9 cellular contexts compared by ENCODE assay signal in the genomic region with DNA sequence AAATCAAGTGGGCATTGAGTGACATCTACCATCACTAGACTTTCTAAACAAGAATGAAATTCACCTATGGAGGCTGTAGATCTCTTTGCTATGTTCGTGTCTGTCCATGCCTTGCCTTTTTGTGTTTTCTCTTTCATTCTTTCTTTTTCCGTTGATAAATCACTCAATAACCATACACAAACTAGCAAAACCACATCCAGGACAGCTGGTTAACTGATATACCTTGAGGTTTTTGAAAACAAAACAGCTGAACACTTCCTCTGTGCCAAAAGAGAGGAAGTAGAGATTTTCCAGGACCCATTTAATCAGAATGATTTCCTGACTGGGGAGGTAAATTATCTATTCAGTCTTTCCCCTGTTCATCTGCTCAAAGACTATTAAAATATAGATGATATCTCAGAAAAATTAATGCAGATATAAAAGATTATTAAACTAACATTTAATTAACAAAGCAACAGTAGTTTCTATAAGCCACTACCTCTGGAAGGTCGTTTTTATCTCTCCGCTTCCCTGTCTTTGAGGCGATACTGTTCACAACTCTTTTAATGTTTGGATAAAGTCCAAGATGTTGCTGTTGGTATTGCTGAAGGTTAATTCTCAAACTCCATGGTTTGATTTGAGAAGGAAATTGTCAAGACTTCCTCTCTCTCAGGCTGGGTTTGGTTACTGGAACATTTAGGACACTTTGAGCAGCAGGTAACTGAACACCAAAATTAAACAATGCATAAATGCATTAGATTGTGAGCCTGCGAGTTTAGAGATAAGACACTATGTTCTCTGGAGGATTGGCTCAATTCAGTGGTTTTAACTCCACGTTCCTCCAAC. TPM values are rescaled to one million over a fixed set of nuclear protein-coding genes. Genes with fewer than 3 reads are reported as not detected.
DNase-seq lines count a peak whose midpoint lies in the region; ATAC-seq and TF ChIP-seq lines count a peak whose summit lies in the region.
"Had no signal": no experiment of that assay in that cellular context is flagged by ENCODE, and none has a peak within 500 bp of the region (broad histone marks: within the 10 kb centered on the region; RNA-seq: fewer than 3 reads in every experiment).

No MANE protein-coding gene starts in this region.

- H3K4me3 ChIP-seq in dorsolateral prefrontal cortex: no peak overlapping the region

- DNase-seq in immature natural killer cell (no peak), NCI-H526 (lab: John Stamatoyannopoulos, UW) (no peak), ecto neural progenitor cell (ENCODE audit: low spot score) (no peak), dorsolateral prefrontal cortex (no peak), putamen (ENCODE audit: low spot score) (no peak)

- H3K4me1 Mint-ChIP-seq in immature natural killer cell: peaks cover 4 to 16% of the 10 kb centered on the region in 2 donors

- no peak overlapping the region for H3K27ac ChIP-seq in dorsolateral prefrontal cortex

- ATAC-seq in GM18520 (IDR thresholded peaks at IDR 0.05; ENCODE audit: unreplicated experiment) (peak; percentile 55), GM21619 (IDR thresholded peaks at IDR 0.05; ENCODE audit: unreplicated experiment) (peak; percentile 72), HG03575 (IDR thresholded peaks at IDR 0.05; ENCODE audit: extremely low read depth, insufficient number of reproducible peaks, low FRiP score, unreplicated experiment) (peak; percentile 48)

- peaks cover 0 to 2% (median 0%) of the 10 kb centered on the region in 6 donors for H3K9me3 Mint-ChIP-seq in immature natural killer cell

- no peak overlapping the region for H3K27ac Mint-ChIP-seq in immature natural killer cell

- H3K27me3 ChIP-seq in dorsolateral prefrontal cortex: no peaks in the 10 kb centered on the region

- H3K36me3 Mint-ChIP-seq in immature natural killer cell: no peaks in the 10 kb centered on the region

- peaks cover 0 to 7% (median 1%) of the 10 kb centered on the region in 3 donors for H3K27me3 Mint-ChIP-seq in immature natural killer cell (ENCODE audit: low read depth in 3 of 3)

- H3K4me3 Mint-ChIP-seq in immature natural killer cell: peak overlapping the region in 3 of 5 donors; percentile 7 to 42 (median 13)

- intact Hi-C loops in dorsolateral prefrontal cortex (cut with DNase I): no loop called here

- no peak for TF ChIP-seq CTCF in dorsolateral prefrontal cortex (IDR thresholded peaks at IDR 0.05 in 54 of 56, conservative IDR thresholded peaks at IDR 0.05 in 2 of 56; ENCODE audit: low read depth in 1 of 56, partially characterized antibody in 56 of 56)

RNA-seq across cellular contexts. Expression of gene C10orf67, which starts 24.4 kb away (rescaled TPM):
- not detected for polyA plus RNA-seq in immature natural killer cell
- total RNA-seq in dorsolateral prefrontal cortex: 1 to 10 TPM in 76 of 120 experiments, under 1 TPM in 43, not detected in 1; 0.26 to 2.7 (median 1.2) TPM
- total RNA-seq: liver had no signal
